ENCODE assay signal across 22 cellular contexts in genomic region chr16:85546585-85547447, GRCh38.
DNase-seq lines count a peak whose midpoint lies in the region; ATAC-seq, FAIRE-seq and TF ChIP-seq lines count a peak whose summit lies in the region.
"Had no signal": no experiment of that assay in that cellular context is flagged by ENCODE, and none has a peak within 500 bp of the region (broad histone marks: within the 10 kb centered on the region; RNA-seq: fewer than 3 reads in every experiment).

No MANE protein-coding gene starts in this region.

- peaks cover 4% of the 10 kb centered on the region; the same call in 1 of the 2 replicates for H3K36me3 Mint-ChIP-seq in HFFc6 (ENCODE audit: low read depth)
- H3K36me3 Mint-ChIP-seq: memory B cell had no signal

- H3K27me3 ChIP-seq in heart right ventricle (no peaks in the 10 kb centered on the region), right lobe of liver (no peaks in the 10 kb centered on the region)
- H3K27me3 ChIP-seq: transverse colon had no signal

- H3K4me3 Mint-ChIP-seq in HFFc6: no peak overlapping the region; the same call in 1 of the 2 replicates
- H3K4me3 Mint-ChIP-seq: memory B cell, nephron had no signal

- intact Hi-C loops in heart right ventricle (cut with DNase I) (loop anchor here in 1 of 10 donors (5.0 kb wide), 1 partner anchor 125 kb away; no protein-coding TSS in a partner anchor), left ventricle myocardium superior (cut with micrococcal nuclease) (no loop called here), right lobe of liver (cut with DNase I) (loop anchor here in 1 of 2 donors (10.0 kb wide), 1 partner anchor 122 kb away; no protein-coding TSS in a partner anchor)

- H3K9me3 ChIP-seq in heart right ventricle (no peaks in the 10 kb centered on the region), right lobe of liver (no peaks in the 10 kb centered on the region)
- H3K9me3 ChIP-seq: transverse colon had no signal

- in situ Hi-C loops in GM13976 (cut with MboI; ENCODE audit: low sequenced_read_pairs, unreplicated experiment): no loop called here

- peaks cover 9% of the 10 kb centered on the region for H3K4me1 Mint-ChIP-seq in HFFc6 (ENCODE audit: low read depth)

- H3K4me1 ChIP-seq in heart right ventricle (peaks cover 2 to 30% (median 22%) of the 10 kb centered on the region in 9 donors), right lobe of liver (no peaks in the 10 kb centered on the region)

- DNase-seq in heart right ventricle (no peak), left ventricle myocardium superior (no peak), dermis blood vessel endothelial cell (peak; percentile 43), right lobe of liver (no peak), HFFc6 (no peak), T-helper 1 cell (no peak), RCC 7860 (ENCODE audit: low spot score) (no peak), GM13976 (ENCODE audit: low spot score) (no peak)
- DNase-seq: activated CD4-positive, CD25-positive, alpha-beta regulatory T cell; NCI-H1048; NCI-H2081; NCI-H526; retina; stimulated activated CD4-positive, alpha-beta T cell treated with anti-CD3 and anti-CD28 coated beads, Interleukin-15, amount 100 ng/mL, for 24 hours; stimulated activated naive CD8-positive, alpha-beta T cell treated with anti-CD3 and anti-CD28 coated beads, Interleukin-15, Interleukin-2, amounts not matched to agents 100 U/mL and 50 U/mL, for 24 hours; T-helper 2 cell; transverse colon had no signal

- H3K27ac ChIP-seq in heart right ventricle: no peak overlapping the region
- no peak overlapping the region for H3K27ac ChIP-seq in right lobe of liver
- H3K27ac ChIP-seq: KMS-11, transverse colon had no signal

- WGBS in heart right ventricle, 2 donors: 83 to 90% methylated on average over 21 of the region's 21 CpGs
- 83% methylated on average over 9 of the region's 21 CpGs for WGBS in right lobe of liver (ENCODE audit: insufficient coverage, low coverage, low lambda C conversion rate, missing lambda C conversion rate)

- H3K27me3 Mint-ChIP-seq in HFFc6 (ENCODE audit: insufficient read depth): peaks cover 4% of the 10 kb centered on the region
- H3K27me3 Mint-ChIP-seq: memory B cell had no signal

- no peaks in the 10 kb centered on the region for H3K9me3 Mint-ChIP-seq in HFFc6
- H3K9me3 Mint-ChIP-seq: activated T-helper 2 cell treated with anti-CD3 and anti-CD28 coated beads, Interferon-gamma antibody, Interleukin-2, Interleukin-4, amounts not matched to agents 10 μg/mL and 5 μg/mL and 100 μg/mL, durations not matched to agents 14 hours and 24 hours and 36 hours; memory B cell; nephron had no signal

- H3K4me3 ChIP-seq in heart right ventricle (no peak overlapping the region), right lobe of liver (no peak overlapping the region)
- H3K4me3 ChIP-seq: transverse colon had no signal

- no peak overlapping the region; the same call in 1 of the 2 replicates for H3K27ac Mint-ChIP-seq in HFFc6
- H3K27ac Mint-ChIP-seq: activated T-helper 2 cell treated with anti-CD3 and anti-CD28 coated beads, Interferon-gamma antibody, Interleukin-2, Interleukin-4, amounts not matched to agents 10 μg/mL and 5 μg/mL and 100 μg/mL, durations not matched to agents 14 hours and 24 hours and 36 hours; memory B cell; nephron had no signal

- FAIRE-seq in RCC 7860 (lab: Jason Lieb, UNC): no peak
- FAIRE-seq: endothelial cell of umbilical vein had no signal

- H3K36me3 ChIP-seq in heart right ventricle: no peaks in the 10 kb centered on the region
- H3K36me3 ChIP-seq in right lobe of liver: no peaks in the 10 kb centered on the region
- H3K36me3 ChIP-seq: transverse colon had no signal

- TF ChIP-seq CTCF in heart right ventricle (IDR thresholded peaks at IDR 0.05) (peak in 6 of 9 donors; percentile 12 to 47 (median 38)), right lobe of liver (IDR thresholded peaks at IDR 0.05) (peak in 2 of 4 donors; percentile 12 to 14), HFFc6 (IDR thresholded peaks at IDR 0.05) (no peak; the same call in 1 of the 2 replicates), GM13976 (IDR thresholded peaks at IDR 0.05; ENCODE audit: borderline replicate concordance, control extremely low read depth, extremely low read depth, insufficient read depth, missing control alignments) (no peak)

- no peak for ATAC-seq in heart right ventricle
- no peak for ATAC-seq in left ventricle myocardium superior
- peak in 3 of 4 donors; percentile 9 to 49 (median 32) for ATAC-seq in right lobe of liver
- ATAC-seq: stimulated activated naive CD8-positive, alpha-beta T cell treated with anti-CD3 and anti-CD28 coated beads, Interleukin-15, Interleukin-2, amounts not matched to agents 100 U/mL and 50 U/mL, for 24 hours had no signal

- no peak for TF ChIP-seq POLR2A in right lobe of liver (IDR thresholded peaks at IDR 0.05)

Comparison
In these comparisons a context has a peak if more than half of its experiments do, and no peak if none do; other contexts are left out.
1. ATAC-seq: peak in right lobe of liver (3 of 4); none in heart right ventricle (0 of 8) and left ventricle myocardium superior (single experiment).
2. CTCF ChIP-seq: peak in heart right ventricle (6 of 9); none in HFFc6 (single experiment) and GM13976 (single experiment).